In the genomic region with DNA sequence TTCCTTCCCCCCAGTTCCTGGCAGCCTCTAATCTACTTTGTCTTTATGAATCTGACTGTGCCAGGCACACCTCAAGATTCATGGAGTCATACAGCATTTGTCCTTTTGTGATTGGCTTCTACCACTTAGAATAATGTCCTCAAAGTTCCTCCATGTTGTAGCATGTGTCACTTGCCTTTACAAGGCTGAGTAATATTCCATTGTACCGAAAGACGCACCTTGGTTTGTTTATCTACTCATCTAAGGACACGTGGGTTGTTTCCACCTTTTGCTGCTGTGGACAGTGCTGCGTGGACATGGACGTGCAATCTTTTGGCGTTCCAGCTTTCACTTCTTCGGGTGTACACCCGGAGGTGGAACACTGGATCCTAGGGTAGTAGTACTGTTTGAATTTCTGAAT, we compare ENCODE assay signal across 17 cellular contexts. TPM values are rescaled to one million over a fixed set of nuclear protein-coding genes. Genes with fewer than 3 reads are reported as not detected.
DNase-seq lines count a peak whose midpoint lies in the region; FAIRE-seq and TF ChIP-seq lines count a peak whose summit lies in the region.
"Had no signal": no experiment of that assay in that cellular context is flagged by ENCODE, and none has a peak within 500 bp of the region (broad histone marks: within the 10 kb centered on the region; RNA-seq: fewer than 3 reads in every experiment).

No MANE protein-coding gene starts in this region.

- H3F3A ChIP-seq in PC-9 (ENCODE audit: insufficient read depth, low read depth) = peaks cover 9% of the 10 kb centered on the region; the same call in 1 of the 2 replicates

- H3K27me3 ChIP-seq in PC-9 (ENCODE audit: insufficient read depth, low read depth) (no peaks in the 10 kb centered on the region), esophagus (ENCODE audit: control insufficient read depth in 1 of 2, insufficient read depth in 2 of 2, low read length in 2 of 2) (no peaks in the 10 kb centered on the region), suprapubic skin (no peaks in the 10 kb centered on the region)

- TF ChIP-seq EP300 in suprapubic skin (IDR thresholded peaks at IDR 0.05) = no peak

- no peak overlapping the region for H3K4me2 ChIP-seq in PC-9

- H2AFZ ChIP-seq in PC-9 = no peak overlapping the region

- peak; percentile 68 for FAIRE-seq in GM12891 (lab: Jason Lieb, UNC)
- FAIRE-seq: HTR-8/SVneo had no signal

- POLR2A ChIA-PET in PC-9 (lab: Charles Lee; ENCODE audit: unreplicated experiment) = no interaction called here

- peaks cover 14% of the 10 kb centered on the region; the same call in 1 of the 2 replicates for H3K36me3 ChIP-seq in PC-9 (ENCODE audit: low read depth)
- H3K36me3 ChIP-seq in esophagus (ENCODE audit: control insufficient read depth in 2 of 2, insufficient read depth in 2 of 2, low read length in 1 of 2) = peaks cover 9 to 11% of the 10 kb centered on the region in 2 donors
- H3K36me3 ChIP-seq in suprapubic skin = peaks cover 26% of the 10 kb centered on the region

- WGBS in esophagus, 2 donors = 82 to 83% methylated on average over 8 of the region's 8 CpGs
- 96% methylated on average over 8 of the region's 8 CpGs for WGBS in suprapubic skin

- CTCF ChIA-PET in PC-9 (lab: Charles Lee) = no interaction called here

- TSS peak; percentile 11 for BruUV-seq in PC-9 (replicated peaks; lab: Mats Ljungman, UMichigan)

- intact Hi-C loops in PC-9 (cut with micrococcal nuclease; ENCODE audit: unreplicated experiment) = no loop called here

- no peak overlapping the region for H3K4me3 ChIP-seq in PC-9
- H3K4me3 ChIP-seq in esophagus (ENCODE audit: low read depth in 1 of 2, low read length in 2 of 2) = no peak overlapping the region
- no peak overlapping the region for H3K4me3 ChIP-seq in suprapubic skin
- H3K4me3 ChIP-seq in foreskin fibroblast (ENCODE audit: low read depth in 1 of 2, low read length in 2 of 2) = no peak overlapping the region
- H3K4me3 ChIP-seq: SK-N-MC had no signal

- no peaks in the 10 kb centered on the region for H3K9me3 ChIP-seq in PC-9 (ENCODE audit: insufficient read depth, low read depth)
- no peaks in the 10 kb centered on the region for H3K9me3 ChIP-seq in esophagus (ENCODE audit: control insufficient read depth in 2 of 2, insufficient read depth in 1 of 2, low read depth in 1 of 2, low read length in 1 of 2)
- H3K9me3 ChIP-seq in suprapubic skin = no peaks in the 10 kb centered on the region

- H4K20me1 ChIP-seq in PC-9 (ENCODE audit: insufficient read depth) = no peaks in the 10 kb centered on the region

- H3K27ac ChIP-seq in PC-9 (no peak overlapping the region), esophagus (ENCODE audit: low read depth in 2 of 2, low read length in 1 of 2) (peak overlapping the region; percentile 90 to 99), suprapubic skin (peak overlapping the region; percentile 84)
- H3K27ac ChIP-seq: HL-60 had no signal

- no peak for TF ChIP-seq POLR2A in GM12891 (IDR thresholded peaks at IDR 0.05; ENCODE audit: low read depth, low read length)
- TF ChIP-seq POLR2A in suprapubic skin (IDR thresholded peaks at IDR 0.05) = no peak

- H3K79me2 ChIP-seq in PC-9 (ENCODE audit: low read depth) = no peaks in the 10 kb centered on the region

- TF ChIP-seq CTCF in PC-9 (conservative IDR thresholded peaks at IDR 0.05) (no peak), suprapubic skin (IDR thresholded peaks at IDR 0.05) (no peak), foreskin fibroblast (IDR thresholded peaks at IDR 0.05; ENCODE audit: low read depth, low read length) (no peak)

- DNase-seq in GM12891 (ENCODE audit: insufficient read length, low spot score) = no peak
- no peak for DNase-seq in PC-9
- DNase-seq in suprapubic skin (ENCODE audit: low spot score in 2 of 2) = no peak
- no peak for DNase-seq in GDM1 (lab: John Stamatoyannopoulos, UW)
- no peak for DNase-seq in NCI-H1694 (lab: John Stamatoyannopoulos, UW)
- DNase-seq in foreskin fibroblast = no peak
- no peak for DNase-seq in GM19240 (ENCODE audit: insufficient read length, low spot score)
- DNase-seq: CD8-positive, alpha-beta T cell; EL; NCI-H187 treated with DMSO at 0.1 percent for 48 hours; NCI-H446 treated with DMSO at 0.1 percent for 48 hours; NK-92 treated with Interleukin-12 subunit alpha and Interleukin-12 subunit beta, amount 100 ng/mL, for 24 hours; Right ventricle myocardium superior had no signal

- H3K4me1 ChIP-seq in PC-9 (replicated peaks; ENCODE audit: insufficient read depth) (no peaks in the 10 kb centered on the region), esophagus (ENCODE audit: control insufficient read depth in 2 of 2, insufficient read depth in 2 of 2, low read length in 1 of 2) (peaks cover 17 to 26% of the 10 kb centered on the region in 2 donors), suprapubic skin (peaks cover 48% of the 10 kb centered on the region)

- H3K9me2 ChIP-seq in PC-9 (ENCODE audit: insufficient read depth) = no peaks in the 10 kb centered on the region

TF ChIP-seq in GM12891, 5 proteins besides CTCF, POLR2A, EP300 and RAD21:
- no peak for TF ChIP-seq PAX5 (IDR thresholded peaks at IDR 0.05; ENCODE audit: insufficient read depth, low read length, severe bottlenecking)
- TF ChIP-seq POLR2AphosphoS5 (IDR thresholded peaks at IDR 0.05; ENCODE audit: low read depth, low read length) = no peak
- no peak for TF ChIP-seq POU2F2 (IDR thresholded peaks at IDR 0.05; ENCODE audit: low read depth, low read length)
- TF ChIP-seq SPI1 (IDR thresholded peaks at IDR 0.05; ENCODE audit: low read depth, low read length) = no peak
- TF ChIP-seq TAF1 (IDR thresholded peaks at IDR 0.05; ENCODE audit: low read depth, low read length) = no peak

RNA-seq across cellular contexts. Expression of a gene that starts 33.5 kb away (rescaled TPM):
- 26.8 TPM for polyA plus RNA-seq in GM12891 (2012; ENCODE audit: low read depth, missing spikeins)
- total RNA-seq in PC-9 (2021) = 48.7 and 52.4 TPM in 2 replicates
- polyA plus RNA-seq in esophagus = 10 to 100 TPM; 49.6 to 75.8 TPM
- total RNA-seq in suprapubic skin = 10 to 100 TPM; 39.6 to 56.6 (median 45.6) TPM
